ENCODE assay signal across 8 cellular contexts in the genomic region with DNA sequence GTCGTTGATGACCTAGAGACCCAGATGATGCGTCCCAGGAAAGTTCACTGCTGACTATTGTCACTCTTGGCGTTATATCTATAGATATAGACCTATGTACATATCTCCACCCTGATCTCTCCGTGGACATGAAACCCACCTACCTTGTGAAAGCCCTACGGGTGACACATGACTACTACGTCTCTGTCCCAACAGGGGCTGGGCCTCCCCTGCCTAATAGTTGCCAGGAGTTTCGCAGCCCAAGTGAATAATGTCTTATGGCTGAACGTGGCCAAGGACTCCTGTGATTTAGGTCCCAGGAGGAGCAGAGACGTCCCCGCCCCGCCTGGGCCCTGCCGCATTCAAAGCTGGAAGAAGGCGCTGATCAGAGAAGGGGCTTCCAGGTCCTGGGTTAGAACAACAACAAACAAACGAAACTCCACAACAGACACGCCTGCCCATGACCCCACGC. TPM values are rescaled to one million over a fixed set of nuclear protein-coding genes. Genes with fewer than 3 reads are reported as not detected.
A peak's percentile ranks its signal among the peaks of the same experiment; 100 is the strongest.
DNase-seq lines count a peak whose midpoint lies in the region; ATAC-seq lines count a peak whose summit lies in the region.

No MANE protein-coding gene starts in this region.

- peak overlapping the region; percentile 67 for H3K4me3 Mint-ChIP-seq in activated T-cell treated with anti-CD3 and anti-CD28 coated beads, Interleukin-2, amount 50 U/mL, for 24 hours
- peak overlapping the region; percentile 75 for H3K4me3 Mint-ChIP-seq in activated naive CD8-positive, alpha-beta T cell
- peak overlapping the region; percentile 38 to 80 (median 73) for H3K4me3 Mint-ChIP-seq in immature natural killer cell

- no peaks in the 10 kb centered on the region for H3K36me3 ChIP-seq in stomach smooth muscle (ENCODE audit: control insufficient read depth in 2 of 2, insufficient read depth in 2 of 2, low read length in 2 of 2)

- peaks cover 56 to 71% of the 10 kb centered on the region in 2 donors for H3K27me3 ChIP-seq in stomach smooth muscle (ENCODE audit: control insufficient read depth in 1 of 2, insufficient read depth in 2 of 2, low read length in 2 of 2)

- no peaks in the 10 kb centered on the region for H3K9me3 ChIP-seq in stomach smooth muscle (ENCODE audit: control insufficient read depth in 2 of 2, low read length in 2 of 2)

- DNase-seq in activated T-cell treated with anti-CD3 and anti-CD28 coated beads, Interleukin-2, amount 50 U/mL, for 24 hours, result no peak
- no peak for DNase-seq in activated T-cell treated with anti-CD3 and anti-CD28 coated beads for 4 hours
- DNase-seq in immature natural killer cell, result no peak

- peaks cover 29% of the 10 kb centered on the region for H3K4me1 ChIP-seq in stomach smooth muscle (ENCODE audit: control insufficient read depth, insufficient read depth, low read length)

- H3K27me3 Mint-ChIP-seq in activated T-cell treated with anti-CD3 and anti-CD28 coated beads, Interleukin-2, amount 50 U/mL, for 24 hours, result peaks cover 87% of the 10 kb centered on the region
- peaks cover 42% of the 10 kb centered on the region for H3K27me3 Mint-ChIP-seq in activated naive CD8-positive, alpha-beta T cell
- peaks cover 29 to 42% (median 33%) of the 10 kb centered on the region in 3 donors for H3K27me3 Mint-ChIP-seq in immature natural killer cell (ENCODE audit: low read depth in 3 of 3)

- H3K9ac ChIP-seq in stomach smooth muscle (ENCODE audit: low read length in 2 of 2), result no peak overlapping the region

- H3K4me3 ChIP-seq in stomach smooth muscle (ENCODE audit: low read length in 2 of 2), result peak overlapping the region; percentile 56 to 67

- H3K27ac ChIP-seq in stomach smooth muscle (ENCODE audit: low read length), result no peak overlapping the region

- no peak for ATAC-seq in HG03432 (IDR thresholded peaks at IDR 0.05; ENCODE audit: unreplicated experiment)
- no peak for ATAC-seq in GM18502 (IDR thresholded peaks at IDR 0.05; ENCODE audit: poor library complexity, unreplicated experiment)
- no peak for ATAC-seq in HG03439 (IDR thresholded peaks at IDR 0.05; ENCODE audit: unreplicated experiment)

- H3K36me3 Mint-ChIP-seq in activated T-cell treated with anti-CD3 and anti-CD28 coated beads, Interleukin-2, amount 50 U/mL, for 24 hours (ENCODE audit: low read depth), result peaks cover under 1% of the 10 kb centered on the region
- H3K36me3 Mint-ChIP-seq in activated naive CD8-positive, alpha-beta T cell, result peaks cover under 1% of the 10 kb centered on the region
- peaks cover 0 to 4% (median 3%) of the 10 kb centered on the region in 3 donors for H3K36me3 Mint-ChIP-seq in immature natural killer cell

- H3K27ac Mint-ChIP-seq in activated T-cell treated with anti-CD3 and anti-CD28 coated beads, Interleukin-2, amount 50 U/mL, for 24 hours, result no peak overlapping the region
- no peak overlapping the region for H3K27ac Mint-ChIP-seq in activated naive CD8-positive, alpha-beta T cell
- no peak overlapping the region for H3K27ac Mint-ChIP-seq in immature natural killer cell

- H3K9me3 Mint-ChIP-seq in activated T-cell treated with anti-CD3 and anti-CD28 coated beads, Interleukin-2, amount 50 U/mL, for 24 hours, result no peaks in the 10 kb centered on the region
- H3K9me3 Mint-ChIP-seq in activated naive CD8-positive, alpha-beta T cell (ENCODE audit: low read depth), result peaks cover 5% of the 10 kb centered on the region
- no peaks in the 10 kb centered on the region for H3K9me3 Mint-ChIP-seq in immature natural killer cell

- H3K4me1 Mint-ChIP-seq in activated T-cell treated with anti-CD3 and anti-CD28 coated beads, Interleukin-2, amount 50 U/mL, for 24 hours (ENCODE audit: low read depth), result peaks cover 45% of the 10 kb centered on the region
- H3K4me1 Mint-ChIP-seq in activated naive CD8-positive, alpha-beta T cell (ENCODE audit: low read depth), result peaks cover 40% of the 10 kb centered on the region
- peaks cover 31 to 52% of the 10 kb centered on the region in 2 donors for H3K4me1 Mint-ChIP-seq in immature natural killer cell

RNA-seq across cellular contexts. Expression of gene POU4F1, which starts 4.9 kb away (rescaled TPM):
- not detected for polyA plus RNA-seq in immature natural killer cell

RNA-seq across cellular contexts. Expression of gene OBI1, which starts 50.7 kb away (rescaled TPM):
- 10 to 100 TPM in 1 of 3 donors, 1 to 10 TPM in 2; 5.4 to 12.3 (median 7.4) TPM for polyA plus RNA-seq in immature natural killer cell
